12 cellular contexts compared by ENCODE assay signal in genomic region chr2:222798528-222798927, GRCh38.
A peak's percentile ranks its signal among the peaks of the same experiment; 100 is the strongest.
DNase-seq lines count a peak whose midpoint lies in the region; ATAC-seq and TF ChIP-seq lines count a peak whose summit lies in the region.
"Had no signal": no experiment of that assay in that cellular context is flagged by ENCODE, and none has a peak within 500 bp of the region (broad histone marks: within the 10 kb centered on the region; RNA-seq: fewer than 3 reads in every experiment).

No MANE protein-coding gene starts in this region.

- peaks cover 18% of the 10 kb centered on the region for H3K4me1 Mint-ChIP-seq in nephron progenitor cell
- H3K4me1 Mint-ChIP-seq in activated CD8-positive, alpha-beta T cell treated with anti-CD3 and anti-CD28 coated beads for 36 hours (ENCODE audit: low read depth): no peaks in the 10 kb centered on the region
- H3K4me1 Mint-ChIP-seq: B cell had no signal

- ATAC-seq in mucosa of descending colon: peak; percentile 61
- ATAC-seq in activated CD8-positive, alpha-beta T cell treated with anti-CD3 and anti-CD28 coated beads for 36 hours: no peak

- peak in 2 of 3 donors; percentile 38 to 39 for DNase-seq in mucosa of descending colon
- DNase-seq in stomach: no peak
- no peak for DNase-seq in inferior parietal cortex (ENCODE audit: extremely low spot score)
- no peak for DNase-seq in nephron progenitor cell
- DNase-seq in activated CD8-positive, alpha-beta T cell treated with anti-CD3 and anti-CD28 coated beads for 36 hours: no peak
- DNase-seq: Caco-2; CD4-positive, alpha-beta T cell; H9 had no signal

- H3K9me3 Mint-ChIP-seq in nephron progenitor cell: no peaks in the 10 kb centered on the region
- no peaks in the 10 kb centered on the region for H3K9me3 Mint-ChIP-seq in activated CD8-positive, alpha-beta T cell treated with anti-CD3 and anti-CD28 coated beads for 36 hours
- H3K9me3 Mint-ChIP-seq: CD4-positive, alpha-beta T cell; H9 had no signal

- POLR2A ChIA-PET in activated CD8-positive, alpha-beta T cell treated with anti-CD3 and anti-CD28 coated beads for 36 hours (lab: Charles Lee): no interaction called here

- CTCF ChIA-PET in activated CD8-positive, alpha-beta T cell treated with anti-CD3 and anti-CD28 coated beads for 36 hours (lab: Charles Lee): interaction anchor here (0.8 to 3.9 kb wide), 5 partner anchors 14 to 103 kb away, joined by 3 to 30 read pairs (median 4); no protein-coding TSS in a partner anchor

- H3K4me3 Mint-ChIP-seq in nephron progenitor cell: no peak overlapping the region
- H3K4me3 Mint-ChIP-seq in activated CD8-positive, alpha-beta T cell treated with anti-CD3 and anti-CD28 coated beads for 36 hours: no peak overlapping the region
- H3K4me3 Mint-ChIP-seq: B cell; CD4-positive, alpha-beta T cell; H9 had no signal

- no peaks in the 10 kb centered on the region for H3K27me3 ChIP-seq in stomach
- H3K27me3 ChIP-seq: BLaER1 treated with 17β-estradiol and CSF1 and Interleukin-3, amounts not matched to agents 10 nM and 100 nM had no signal

- H3K4me3 ChIP-seq in mucosa of descending colon: no peak overlapping the region
- H3K4me3 ChIP-seq in stomach: no peak overlapping the region
- H3K4me3 ChIP-seq: BLaER1 treated with 17β-estradiol and CSF1 and Interleukin-3, amounts not matched to agents 10 nM and 100 nM had no signal

- H3K9me3 ChIP-seq in mucosa of descending colon (no peaks in the 10 kb centered on the region), stomach (no peaks in the 10 kb centered on the region)
- H3K9me3 ChIP-seq: BLaER1 treated with 17β-estradiol and CSF1 and Interleukin-3, amounts not matched to agents 10 nM and 100 nM; Caco-2 had no signal

- no peaks in the 10 kb centered on the region for H3K36me3 Mint-ChIP-seq in nephron progenitor cell (ENCODE audit: low read depth)
- no peaks in the 10 kb centered on the region for H3K36me3 Mint-ChIP-seq in activated CD8-positive, alpha-beta T cell treated with anti-CD3 and anti-CD28 coated beads for 36 hours (ENCODE audit: low read depth)

- TF ChIP-seq CTCF in 22Rv1 (IDR thresholded peaks at IDR 0.05) (no peak), VCaP (conservative IDR thresholded peaks at IDR 0.05) (no peak), mucosa of descending colon (IDR thresholded peaks at IDR 0.05) (no peak), stomach (IDR thresholded peaks at IDR 0.05) (no peak), nephron progenitor cell (IDR thresholded peaks at IDR 0.05) (no peak)
- no peak for TF ChIP-seq CTCF in activated CD8-positive, alpha-beta T cell treated with anti-CD3 and anti-CD28 coated beads for 36 hours (IDR thresholded peaks at IDR 0.05)

- H3K4me1 ChIP-seq in mucosa of descending colon (ENCODE audit: low read depth): peaks cover 22% of the 10 kb centered on the region
- H3K4me1 ChIP-seq in stomach: peaks cover 35 to 44% (median 38%) of the 10 kb centered on the region in 4 donors

- TF ChIP-seq POLR2A in stomach (IDR thresholded peaks at IDR 0.05): no peak

- no peak overlapping the region for H3K27ac Mint-ChIP-seq in nephron progenitor cell
- no peak overlapping the region for H3K27ac Mint-ChIP-seq in activated CD8-positive, alpha-beta T cell treated with anti-CD3 and anti-CD28 coated beads for 36 hours
- H3K27ac Mint-ChIP-seq: B cell; CD4-positive, alpha-beta T cell; H9 had no signal

- intact Hi-C loops in mucosa of descending colon (cut with DNase I, micrococcal nuclease) (no loop called here), stomach (cut with DNase I; ENCODE audit: low total_unique reads) (no loop called here)
- intact Hi-C loops in activated CD8-positive, alpha-beta T cell treated with anti-CD3 and anti-CD28 coated beads for 36 hours (cut with micrococcal nuclease): loop anchor here (5.0 kb wide), 1 partner anchor 104 kb away; no protein-coding TSS in a partner anchor

- H3K27me3 Mint-ChIP-seq in nephron progenitor cell (ENCODE audit: low read depth, poor library complexity): peaks cover 4% of the 10 kb centered on the region
- H3K27me3 Mint-ChIP-seq in activated CD8-positive, alpha-beta T cell treated with anti-CD3 and anti-CD28 coated beads for 36 hours: peaks cover 2% of the 10 kb centered on the region

- TF ChIP-seq EP300 in stomach (IDR thresholded peaks at IDR 0.05): no peak

- H3K36me3 ChIP-seq in mucosa of descending colon (ENCODE audit: low read depth) (no peaks in the 10 kb centered on the region), stomach (no peaks in the 10 kb centered on the region)
- H3K36me3 ChIP-seq: BLaER1 treated with 17β-estradiol and CSF1 and Interleukin-3, amounts not matched to agents 10 nM and 100 nM had no signal

- H3K27ac ChIP-seq in 22Rv1: peak overlapping the region; percentile 38; the same call in 1 of the 2 replicates
- peak overlapping the region; percentile 99 for H3K27ac ChIP-seq in VCaP
- H3K27ac ChIP-seq in stomach: peak overlapping the region in 4 of 5 donors; percentile 30 to 84 (median 67)

Comparison
In these comparisons a context has a peak if more than half of its experiments do, and no peak if none do; other contexts are left out.
1. H3K27ac ChIP-seq: peak in every context shown above with its lines; median percentile 99 in VCaP; 67 in stomach; 38 in 22Rv1.
2. DNase-seq: peak in mucosa of descending colon (2 of 3); none in stomach (single experiment), inferior parietal cortex (single experiment), nephron progenitor cell (single experiment) and activated CD8-positive, alpha-beta T cell treated with anti-CD3 and anti-CD28 coated beads for 36 hours (single experiment).